Comparison of ENCODE assay signal across 7 cellular contexts in the genomic region with DNA sequence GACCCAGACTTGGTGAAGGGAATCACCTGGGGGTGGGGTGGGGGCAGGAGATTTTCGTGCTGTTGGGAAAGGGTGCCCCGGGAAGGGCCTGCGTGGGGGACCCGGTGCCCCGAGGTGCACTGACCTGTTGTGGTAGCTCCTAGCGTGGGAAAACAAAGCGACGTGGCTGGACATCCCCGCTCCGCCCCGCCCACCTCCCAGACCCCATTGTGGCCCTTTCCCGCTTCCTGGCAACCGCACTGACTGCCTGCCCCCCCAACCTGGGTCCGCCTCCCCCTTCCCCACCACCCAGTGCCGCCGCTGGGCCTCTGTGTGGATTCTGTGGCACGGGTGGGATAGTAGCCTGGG. TPM values are rescaled to one million over a fixed set of nuclear protein-coding genes. Genes with fewer than 3 reads are reported as not detected.
DNase-seq lines count a peak whose midpoint lies in the region; ATAC-seq and TF ChIP-seq lines count a peak whose summit lies in the region.

No MANE protein-coding gene starts in this region.

- no peaks in the 10 kb centered on the region for H3K27me3 Mint-ChIP-seq in activated CD8-positive, alpha-beta T cell treated with anti-CD3 and anti-CD28 coated beads, Interleukin-2, amount 10 ng/mL, durations not matched to agents 7 days and 5 days (ENCODE audit: low read depth)
- H3K27me3 Mint-ChIP-seq in stimulated activated memory B cell treated with anti-CD40 and anti-IgM and Interleukin-4, amounts not matched to agents 10 μg/mL and 1 μg/mL and 100 μg/mL, for 72 hours, result no peaks in the 10 kb centered on the region

- peaks cover 31% of the 10 kb centered on the region for H3K36me3 Mint-ChIP-seq in activated CD8-positive, alpha-beta T cell treated with anti-CD3 and anti-CD28 coated beads, Interleukin-2, amount 10 ng/mL, durations not matched to agents 7 days and 5 days (ENCODE audit: low read depth)
- peaks cover 12% of the 10 kb centered on the region for H3K36me3 Mint-ChIP-seq in stimulated activated memory B cell treated with anti-CD40 and anti-IgM and Interleukin-4, amounts not matched to agents 10 μg/mL and 1 μg/mL and 100 μg/mL, for 72 hours

- no peaks in the 10 kb centered on the region for H3K9me3 Mint-ChIP-seq in activated CD8-positive, alpha-beta T cell treated with anti-CD3 and anti-CD28 coated beads, Interleukin-2, amount 10 ng/mL, durations not matched to agents 7 days and 5 days (ENCODE audit: insufficient read depth)
- H3K9me3 Mint-ChIP-seq in stimulated activated memory B cell treated with anti-CD40 and anti-IgM and Interleukin-4, amounts not matched to agents 10 μg/mL and 1 μg/mL and 100 μg/mL, for 72 hours, result no peaks in the 10 kb centered on the region

- no peak overlapping the region for H3K27ac ChIP-seq in iPS DF 6.9 (ENCODE audit: low read length)

- no peak for TF ChIP-seq CTCF in HFF-Myc (IDR thresholded peaks at IDR 0.05; ENCODE audit: low read depth, low read length, missing control alignments)

- CTCF ChIA-PET in activated CD8-positive, alpha-beta T cell treated with anti-CD3 and anti-CD28 coated beads, Interleukin-2, amount 10 ng/mL, durations not matched to agents 7 days and 5 days (lab: Charles Lee), result interaction anchor here (1.0 to 1.1 kb wide), 3 partner anchors 8 to 89 kb away, joined by 3 to 5 read pairs (median 3); no protein-coding TSS in a partner anchor

- DNase-seq in HFF-Myc (ENCODE audit: extremely low read depth, low read depth), result no peak
- DNase-seq in activated CD8-positive, alpha-beta T cell treated with anti-CD3 and anti-CD28 coated beads, Interleukin-2, amount 10 ng/mL, durations not matched to agents 7 days and 5 days, result no peak
- DNase-seq in iPS DF 6.9 (ENCODE audit: low read depth, low spot score), result no peak
- DNase-seq in HUDEP-2 (lab: John Stamatoyannopoulos, UW; ENCODE audit: unreplicated experiment in 76 of 76), result no peak
- DNase-seq in dedifferentiated amniotic fluid mesenchymal stem cell (ENCODE audit: extremely low spot score), result no peak
- no peak for DNase-seq in stimulated activated CD8-positive, alpha-beta memory T cell treated with anti-CD3 and anti-CD28 coated beads, Interleukin-4, amount 100 ng/mL, for 48 hours

- peaks cover 42% of the 10 kb centered on the region for H3K27me3 ChIP-seq in iPS DF 6.9 (ENCODE audit: control insufficient read depth, insufficient read depth, low read length)

- H3K4me1 Mint-ChIP-seq in activated CD8-positive, alpha-beta T cell treated with anti-CD3 and anti-CD28 coated beads, Interleukin-2, amount 10 ng/mL, durations not matched to agents 7 days and 5 days (ENCODE audit: low read depth), result peaks cover 51% of the 10 kb centered on the region
- H3K4me1 Mint-ChIP-seq in stimulated activated memory B cell treated with anti-CD40 and anti-IgM and Interleukin-4, amounts not matched to agents 10 μg/mL and 1 μg/mL and 100 μg/mL, for 72 hours, result peaks cover 54% of the 10 kb centered on the region

- peak overlapping the region; percentile 94 for H3K4me3 Mint-ChIP-seq in activated CD8-positive, alpha-beta T cell treated with anti-CD3 and anti-CD28 coated beads, Interleukin-2, amount 10 ng/mL, durations not matched to agents 7 days and 5 days
- peak overlapping the region; percentile 97 for H3K4me3 Mint-ChIP-seq in stimulated activated memory B cell treated with anti-CD40 and anti-IgM and Interleukin-4, amounts not matched to agents 10 μg/mL and 1 μg/mL and 100 μg/mL, for 72 hours

- WGBS in iPS DF 6.9 (ENCODE audit: insufficient coverage, insufficient read length), result no CpG with 5 or more reads among the region's 17 CpGs

- no peaks in the 10 kb centered on the region for H3K9me3 ChIP-seq in iPS DF 6.9 (ENCODE audit: control insufficient read depth, insufficient read depth, low read length)

- POLR2A ChIA-PET in activated CD8-positive, alpha-beta T cell treated with anti-CD3 and anti-CD28 coated beads, Interleukin-2, amount 10 ng/mL, durations not matched to agents 7 days and 5 days (lab: Charles Lee), result interaction anchor here (0.8 to 8.7 kb wide), 7 partner anchors 7 to 89 kb away, joined by 3 to 335 read pairs (median 15); partner anchors contain the start of genes CHKB, KLHDC7B and SYCE3

- peak overlapping the region; percentile 100 for H3K27ac Mint-ChIP-seq in activated CD8-positive, alpha-beta T cell treated with anti-CD3 and anti-CD28 coated beads, Interleukin-2, amount 10 ng/mL, durations not matched to agents 7 days and 5 days
- peak overlapping the region; percentile 100 for H3K27ac Mint-ChIP-seq in stimulated activated memory B cell treated with anti-CD40 and anti-IgM and Interleukin-4, amounts not matched to agents 10 μg/mL and 1 μg/mL and 100 μg/mL, for 72 hours

- H3K4me3 ChIP-seq in HFF-Myc (replicated peaks; ENCODE audit: low read depth, low read length) (peak overlapping the region; percentile 43), iPS DF 6.9 (ENCODE audit: low read length) (peak overlapping the region; percentile 56)

- no peaks in the 10 kb centered on the region; the same call in 1 of the 2 replicates for H3K36me3 ChIP-seq in iPS DF 6.9 (ENCODE audit: control insufficient read depth, insufficient read depth, low read length)

- peaks cover 3% of the 10 kb centered on the region; the same call in 1 of the 2 replicates for H3K4me1 ChIP-seq in iPS DF 6.9 (ENCODE audit: control insufficient read depth, insufficient read depth, low read length)

- no peak for ATAC-seq in activated CD8-positive, alpha-beta T cell treated with anti-CD3 and anti-CD28 coated beads, Interleukin-2, amount 10 ng/mL, durations not matched to agents 7 days and 5 days
- no peak for ATAC-seq in stimulated activated memory B cell treated with anti-CD40 and anti-IgM and Interleukin-4, amounts not matched to agents 10 μg/mL and 1 μg/mL and 100 μg/mL, for 72 hours

RNA-seq across cellular contexts. Expression of gene TYMP, which starts 2.5 kb away (rescaled TPM):
- total RNA-seq in activated CD8-positive, alpha-beta T cell treated with anti-CD3 and anti-CD28 coated beads, Interleukin-2, amount 10 ng/mL, durations not matched to agents 7 days and 5 days, result 10 to 100 TPM; 71.8 to 76.6 TPM

RNA-seq across cellular contexts. Expression of gene SCO2, which starts 6.9 kb away (rescaled TPM):
- 10 to 100 TPM; 11.7 to 13.9 TPM for total RNA-seq in activated CD8-positive, alpha-beta T cell treated with anti-CD3 and anti-CD28 coated beads, Interleukin-2, amount 10 ng/mL, durations not matched to agents 7 days and 5 days

RNA-seq across cellular contexts. Expression of gene KLHDC7B, which starts 13.4 kb away (rescaled TPM):
- 10 to 100 TPM; 10.6 to 12.0 TPM for total RNA-seq in activated CD8-positive, alpha-beta T cell treated with anti-CD3 and anti-CD28 coated beads, Interleukin-2, amount 10 ng/mL, durations not matched to agents 7 days and 5 days

RNA-seq across cellular contexts. Expression of gene NCAPH2, which starts 24.3 kb away (rescaled TPM):
- 100 to 1,000 TPM; 146 to 150 TPM for total RNA-seq in activated CD8-positive, alpha-beta T cell treated with anti-CD3 and anti-CD28 coated beads, Interleukin-2, amount 10 ng/mL, durations not matched to agents 7 days and 5 days

RNA-seq across cellular contexts. Expression of gene LMF2, which starts 24.8 kb away (rescaled TPM):
- 100 to 1,000 TPM; 119 to 132 TPM for total RNA-seq in activated CD8-positive, alpha-beta T cell treated with anti-CD3 and anti-CD28 coated beads, Interleukin-2, amount 10 ng/mL, durations not matched to agents 7 days and 5 days
